1 cellular context compared by ENCODE assay signal in the genomic region with DNA sequence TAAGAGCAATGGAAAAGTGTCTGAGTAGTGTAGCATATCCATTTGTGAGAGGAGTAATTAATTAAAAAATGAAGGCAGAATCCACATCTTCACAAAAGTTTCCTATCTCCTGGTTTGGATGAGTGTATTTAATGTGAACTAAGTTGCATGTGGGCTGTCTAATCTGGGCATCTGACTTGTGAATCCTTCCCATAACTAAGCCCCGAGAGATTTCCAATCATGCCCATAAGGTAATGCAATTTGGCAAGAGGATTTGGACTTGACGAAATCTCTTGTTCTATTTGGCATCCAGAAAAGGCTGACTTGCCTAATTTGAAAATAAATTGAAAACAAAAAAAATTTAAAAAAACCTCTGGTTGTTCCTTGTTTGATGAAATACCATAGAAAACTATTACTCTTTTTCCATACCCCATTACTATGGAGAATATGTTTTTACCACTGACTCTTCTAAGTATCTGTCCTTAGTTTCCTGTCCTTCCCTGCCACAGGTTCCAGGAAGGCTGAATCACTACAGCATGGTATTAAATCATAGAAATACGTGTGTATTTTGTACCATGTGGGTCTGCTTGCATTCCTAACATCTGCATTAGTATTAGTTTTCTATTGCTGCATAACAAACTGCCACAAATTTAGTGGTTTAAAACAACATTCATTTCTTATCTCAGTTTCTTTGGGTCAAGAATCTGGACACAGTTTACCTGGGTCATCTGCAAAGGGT.
TF ChIP-seq lines count a peak whose summit lies in the region.

No MANE protein-coding gene starts in this region.

TF ChIP-seq in IMR-90, 13 proteins besides CTCF, POLR2A, EP300 and RAD21 (continued from another document):
- TF ChIP-seq, protein P1, sequence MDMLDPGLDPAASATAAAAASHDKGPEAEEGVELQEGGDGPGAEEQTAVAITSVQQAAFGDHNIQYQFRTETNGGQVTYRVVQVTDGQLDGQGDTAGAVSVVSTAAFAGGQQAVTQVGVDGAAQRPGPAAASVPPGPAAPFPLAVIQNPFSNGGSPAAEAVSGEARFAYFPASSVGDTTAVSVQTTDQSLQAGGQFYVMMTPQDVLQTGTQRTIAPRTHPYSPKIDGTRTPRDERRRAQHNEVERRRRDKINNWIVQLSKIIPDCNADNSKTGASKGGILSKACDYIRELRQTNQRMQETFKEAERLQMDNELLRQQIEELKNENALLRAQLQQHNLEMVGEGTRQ (IDR thresholded peaks at IDR 0.05; ENCODE audit: low read depth, low read length) = peak; percentile 68
TF ChIP-seq in IMR-90: peak in this region for 1.
